In the genomic region with DNA sequence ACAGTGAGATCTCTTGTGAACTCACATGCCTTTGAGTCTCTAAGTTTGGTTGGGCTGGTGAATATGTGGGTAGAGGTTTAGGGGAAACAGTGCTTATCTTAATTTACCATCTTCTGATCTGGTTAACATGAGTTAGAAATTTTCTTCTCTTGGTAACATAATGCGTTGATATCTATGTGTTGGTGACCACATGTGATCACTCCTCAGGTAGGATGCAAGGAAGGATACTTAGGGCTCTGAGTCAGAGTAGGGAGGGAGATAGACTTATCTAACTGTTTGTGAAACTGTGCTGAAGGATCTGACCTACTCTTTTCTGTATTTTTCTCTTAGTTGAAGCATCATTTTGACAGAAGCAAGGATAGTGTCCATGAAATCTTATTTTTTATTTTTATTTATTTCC, we compare ENCODE assay signal across 22 cellular contexts. TPM values are rescaled to one million over a fixed set of nuclear protein-coding genes. Genes with fewer than 3 reads are reported as not detected.
DNase-seq lines count a peak whose midpoint lies in the region; ATAC-seq and TF ChIP-seq lines count a peak whose summit lies in the region.
"Had no signal": no experiment of that assay in that cellular context is flagged by ENCODE, and none has a peak within 500 bp of the region (broad histone marks: within the 10 kb centered on the region; RNA-seq: fewer than 3 reads in every experiment).

No MANE protein-coding gene starts in this region.

- H3K4me1 ChIP-seq in Karpas-422 (ENCODE audit: low read length) (no peaks in the 10 kb centered on the region), mucosa of descending colon (ENCODE audit: low read depth) (no peaks in the 10 kb centered on the region)
- H3K4me1 ChIP-seq: BE2C had no signal

- intact Hi-C loops in mucosa of descending colon (cut with DNase I, micrococcal nuclease) = no loop called here

- no peaks in the 10 kb centered on the region for H3K27me3 Mint-ChIP-seq in effector memory CD8-positive, alpha-beta T cell
- H3K27me3 Mint-ChIP-seq: CD4-positive, CD25-positive, alpha-beta regulatory T cell; CD8-positive, alpha-beta memory T cell had no signal

- no peak overlapping the region for H3K4me3 Mint-ChIP-seq in effector memory CD8-positive, alpha-beta T cell
- H3K4me3 Mint-ChIP-seq: CD4-positive, CD25-positive, alpha-beta regulatory T cell; CD8-positive, alpha-beta memory T cell; GM23338 had no signal

- H3K27ac Mint-ChIP-seq in activated naive CD4-positive, alpha-beta T cell treated with anti-CD3 and anti-CD28 coated beads, Interleukin-2, amount 50 U/mL, for 72 hours = peak overlapping the region in 1 of 2 donors; percentile 16
- no peak overlapping the region for H3K27ac Mint-ChIP-seq in effector memory CD8-positive, alpha-beta T cell
- H3K27ac Mint-ChIP-seq: CD4-positive, CD25-positive, alpha-beta regulatory T cell; GM23338 had no signal

- peak; percentile 20 to 37 for ATAC-seq in activated naive CD4-positive, alpha-beta T cell treated with anti-CD3 and anti-CD28 coated beads, Interleukin-2, amount 50 U/mL, for 72 hours
- ATAC-seq in effector memory CD8-positive, alpha-beta T cell (replicated peaks) = peak; percentile 16
- ATAC-seq in mucosa of descending colon = no peak
- ATAC-seq: GM23338 had no signal

- no peak overlapping the region for H3K4me2 ChIP-seq in Karpas-422 (ENCODE audit: low read depth, low read length, poor library complexity, severe bottlenecking)
- H3K4me2 ChIP-seq: GM23338 had no signal

- no peak overlapping the region for H2AFZ ChIP-seq in Karpas-422 (ENCODE audit: low read length)
- H2AFZ ChIP-seq: GM23338 had no signal

- no peaks in the 10 kb centered on the region for H3K9me2 ChIP-seq in Karpas-422 (replicated peaks; ENCODE audit: insufficient read depth, low read length)

- no peak for DNase-seq in activated naive CD4-positive, alpha-beta T cell treated with anti-CD3 and anti-CD28 coated beads, Interleukin-2, amount 50 U/mL, for 72 hours (ENCODE audit: low spot score in 2 of 2)
- DNase-seq in activated naive CD4-positive, alpha-beta T cell (lab: John Stamatoyannopoulos, UW) = no peak
- DNase-seq in Jurkat, Clone E6-1 (ENCODE audit: low read depth, low spot score) = peak; percentile 20
- peak; percentile 33 for DNase-seq in NCI-H226
- DNase-seq in effector memory CD8-positive, alpha-beta T cell = no peak
- DNase-seq in Karpas-422 = no peak
- DNase-seq in NCI-H187 (lab: John Stamatoyannopoulos, UW) = no peak
- no peak for DNase-seq in mucosa of descending colon
- DNase-seq: ACHN; BE2C; C1 segment of cervical spinal cord; CD4-positive, CD25-positive, alpha-beta regulatory T cell; CD8-positive, alpha-beta memory T cell; COR-L47; DMS 273 treated with DMSO at 0.1 percent for 48 hours; DMS53; DND-41; EL; HCEC 1CT had no signal

- H4K20me1 ChIP-seq in Karpas-422 (ENCODE audit: insufficient read depth, low read depth, low read length) = no peaks in the 10 kb centered on the region

- no peak for TF ChIP-seq CTCF in mucosa of descending colon (IDR thresholded peaks at IDR 0.05)

- no peak overlapping the region for H3K9ac ChIP-seq in Karpas-422 (ENCODE audit: low read length)

- peaks cover 0 to 5% of the 10 kb centered on the region in 2 donors for H3K4me1 Mint-ChIP-seq in effector memory CD8-positive, alpha-beta T cell (ENCODE audit: low read depth in 2 of 2)
- H3K4me1 Mint-ChIP-seq: CD4-positive, CD25-positive, alpha-beta regulatory T cell had no signal

- H3K36me3 ChIP-seq in Karpas-422 (ENCODE audit: insufficient read depth, low read length) (no peaks in the 10 kb centered on the region), mucosa of descending colon (ENCODE audit: low read depth) (no peaks in the 10 kb centered on the region)
- H3K36me3 ChIP-seq: BE2C had no signal

- H3K36me3 Mint-ChIP-seq in activated naive CD4-positive, alpha-beta T cell treated with anti-CD3 and anti-CD28 coated beads, Interleukin-2, amount 50 U/mL, for 72 hours = peaks cover 0 to 4% of the 10 kb centered on the region in 2 donors
- H3K36me3 Mint-ChIP-seq in effector memory CD8-positive, alpha-beta T cell (ENCODE audit: insufficient read depth) = no peaks in the 10 kb centered on the region

- no peaks in the 10 kb centered on the region for H3K27me3 ChIP-seq in Karpas-422 (ENCODE audit: low read length)
- H3K27me3 ChIP-seq: BE2C had no signal

- no peaks in the 10 kb centered on the region for H3K79me2 ChIP-seq in Karpas-422 (ENCODE audit: low read length)

- no peak overlapping the region for H3K27ac ChIP-seq in Karpas-422 (ENCODE audit: low read length)
- H3K27ac ChIP-seq: HL-60 had no signal

- H3K9me3 Mint-ChIP-seq in activated naive CD4-positive, alpha-beta T cell treated with anti-CD3 and anti-CD28 coated beads, Interleukin-2, amount 50 U/mL, for 72 hours = no peaks in the 10 kb centered on the region
- H3K9me3 Mint-ChIP-seq in effector memory CD8-positive, alpha-beta T cell = no peaks in the 10 kb centered on the region
- H3K9me3 Mint-ChIP-seq: CD8-positive, alpha-beta memory T cell; GM23338 had no signal

- no peak overlapping the region for H3K4me3 ChIP-seq in Jurkat, Clone E6-1 (ENCODE audit: low read length)
- H3K4me3 ChIP-seq in Karpas-422 (ENCODE audit: low read length) (no peak overlapping the region), mucosa of descending colon (no peak overlapping the region)
- H3K4me3 ChIP-seq: GM23338 had no signal

- no peaks in the 10 kb centered on the region for H3K9me3 ChIP-seq in Karpas-422 (ENCODE audit: low read length)
- no peaks in the 10 kb centered on the region for H3K9me3 ChIP-seq in mucosa of descending colon
- H3K9me3 ChIP-seq: BE2C had no signal

RNA-seq across cellular contexts. Expression of a gene that starts 23.1 kb away (rescaled TPM):
- total RNA-seq in activated naive CD4-positive, alpha-beta T cell treated with anti-CD3 and anti-CD28 coated beads, Interleukin-2, amount 50 U/mL, for 72 hours = 10 to 100 TPM in 1 of 2 donors, 1 to 10 TPM in 1; 6.2 to 17.2 TPM
- 9.6 TPM for polyA plus RNA-seq in Jurkat, Clone E6-1 (2012; ENCODE audit: insufficient read depth, insufficient read length)
- total RNA-seq in Karpas-422 (2014; rRNA removed; shearing (Covaris generic); ENCODE audit: low replicate concordance) = 3.9 and 5.6 TPM in 2 replicates
- total RNA-seq in mucosa of descending colon = 1 to 10 TPM; 1.4 to 3.4 (median 1.9) TPM

RNA-seq across cellular contexts. Expression of a gene that starts 36.1 kb away (rescaled TPM):
- total RNA-seq in activated naive CD4-positive, alpha-beta T cell treated with anti-CD3 and anti-CD28 coated beads, Interleukin-2, amount 50 U/mL, for 72 hours = not detected
- polyA plus RNA-seq in Jurkat, Clone E6-1 (2012; ENCODE audit: insufficient read depth, insufficient read length) = not detected
- total RNA-seq in Karpas-422 (2014; rRNA removed; shearing (Covaris generic); ENCODE audit: low replicate concordance) = not detected in 2 replicates
- total RNA-seq in mucosa of descending colon = not detected
- total RNA-seq: CD4-positive, CD25-positive, alpha-beta regulatory T cell; CD8-positive, alpha-beta memory T cell; HT1080 had no signal
- polyA plus RNA-seq: CD8-positive, alpha-beta memory T cell had no signal

Comparison
In these comparisons a context has a peak if more than half of its experiments do, and no peak if none do; other contexts are left out.
1. DNase-seq: peak in Jurkat, Clone E6-1 (single experiment) and NCI-H226 (single experiment); none in activated naive CD4-positive, alpha-beta T cell treated with anti-CD3 and anti-CD28 coated beads, Interleukin-2, amount 50 U/mL, for 72 hours (0 of 2), activated naive CD4-positive, alpha-beta T cell (0 of 4), effector memory CD8-positive, alpha-beta T cell (0 of 3), Karpas-422 (single experiment), NCI-H187 (0 of 2) and mucosa of descending colon (0 of 3).